ENCODE assay signal across 1 cellular context in genomic region chr2:42055573-42056514, GRCh38.
A peak's percentile ranks its signal among the peaks of the same experiment; 100 is the strongest.
TF ChIP-seq lines count a peak whose summit lies in the region.

No MANE protein-coding gene starts in this region.

TF ChIP-seq in HepG2, 621 proteins besides CTCF, POLR2A, EP300 and RAD21 (continued from another document and continues in another):
- TF ChIP-seq ARID4A (CRISPR knock-in tag; IDR thresholded peaks at IDR 0.05; ENCODE audit: borderline replicate concordance) (peak; percentile 77; the same call in 1 of the 2 replicates), MEIS1 (CRISPR knock-in tag; IDR thresholded peaks at IDR 0.05; ENCODE audit: borderline replicate concordance) (no peak), ATRX (CRISPR knock-in tag; IDR thresholded peaks at IDR 0.05; ENCODE audit: borderline replicate concordance) (no peak), ZBTB43 (CRISPR knock-in tag; conservative IDR thresholded peaks at IDR 0.05) (peak; percentile 76), PCBP1 (IDR thresholded peaks at IDR 0.05; ENCODE audit: borderline replicate concordance, low read depth, low read length) (no peak), CREB3 (CRISPR knock-in tag; IDR thresholded peaks at IDR 0.05) (no peak), BCL6 (CRISPR knock-in tag; IDR thresholded peaks at IDR 0.05) (peak; percentile 78), NRL (CRISPR knock-in tag; IDR thresholded peaks at IDR 0.05; ENCODE audit: borderline replicate concordance) (peak; percentile 64; the same call in 1 of the 2 replicates), KLF16 (CRISPR knock-in tag; IDR thresholded peaks at IDR 0.05) (peak in 1 of 2 experiments; percentile 88; a peak in 1 of 4 replicates), ZNF598 (CRISPR knock-in tag; IDR thresholded peaks at IDR 0.05; ENCODE audit: borderline replicate concordance) (no peak; the same call in 1 of the 2 replicates), ZNF407 (CRISPR knock-in tag; IDR thresholded peaks at IDR 0.05; ENCODE audit: not compliant biosample characterization) (no peak), PHF8 (CRISPR knock-in tag; IDR thresholded peaks at IDR 0.05) (no peak; the same call in none of the 2 replicates), NPAS2 (CRISPR knock-in tag; IDR thresholded peaks at IDR 0.05; ENCODE audit: borderline replicate concordance) (no peak), ZNF441 (CRISPR knock-in tag; IDR thresholded peaks at IDR 0.05; ENCODE audit: borderline replicate concordance) (no peak), ZFP62 (CRISPR knock-in tag; IDR thresholded peaks at IDR 0.05) (no peak), ESRRA (CRISPR knock-in tag; IDR thresholded peaks at IDR 0.05; ENCODE audit: low read depth) (no peak), FOXK1 (CRISPR knock-in tag; IDR thresholded peaks at IDR 0.05; ENCODE audit: borderline replicate concordance, low read depth) (peak; percentile 80; the same call in 1 of the 2 replicates), SRY (CRISPR knock-in tag; IDR thresholded peaks at IDR 0.05) (no peak), POLR2AphosphoS5 (IDR thresholded peaks at IDR 0.05; ENCODE audit: low read depth, low read length) (no peak), ZNF282 (IDR thresholded peaks at IDR 0.05; ENCODE audit: partially characterized antibody) (no peak), ZNF770 (CRISPR knock-in tag; IDR thresholded peaks at IDR 0.05) (peak; percentile 68; the same call in 1 of the 2 replicates), THAP9 (CRISPR knock-in tag; IDR thresholded peaks at IDR 0.05; ENCODE audit: borderline replicate concordance) (no peak; the same call in 1 of the 2 replicates), CENPBD1 (CRISPR knock-in tag; IDR thresholded peaks at IDR 0.05; ENCODE audit: borderline replicate concordance, low read depth) (no peak), MIER2 (CRISPR knock-in tag; IDR thresholded peaks at IDR 0.05) (peak; percentile 77), ZNF432 (CRISPR knock-in tag; IDR thresholded peaks at IDR 0.05; ENCODE audit: borderline replicate concordance) (no peak), CBX1 (IDR thresholded peaks at IDR 0.05; ENCODE audit: low read depth) (peak; percentile 15), ZSCAN22 (CRISPR knock-in tag; IDR thresholded peaks at IDR 0.05) (no peak), ZBTB21 (CRISPR knock-in tag; IDR thresholded peaks at IDR 0.05) (no peak), TGIF2 (CRISPR knock-in tag; IDR thresholded peaks at IDR 0.05) (peak; percentile 17; the same call in 1 of the 2 replicates), KLF11 (CRISPR knock-in tag; IDR thresholded peaks at IDR 0.05) (no peak; the same call in 1 of the 2 replicates), MTA3 (CRISPR knock-in tag; IDR thresholded peaks at IDR 0.05) (no peak), ZNF563 (CRISPR knock-in tag; IDR thresholded peaks at IDR 0.05) (no peak), GLI4 (CRISPR knock-in tag; IDR thresholded peaks at IDR 0.05; ENCODE audit: borderline replicate concordance) (no peak), GTF2F1 (IDR thresholded peaks at IDR 0.05; ENCODE audit: low read length) (no peak), HMG20B (CRISPR knock-in tag; conservative IDR thresholded peaks at IDR 0.05) (peak; percentile 100), ZBTB26 (CRISPR knock-in tag; IDR thresholded peaks at IDR 0.05; ENCODE audit: borderline replicate concordance) (no peak; the same call in 1 of the 2 replicates), HNRNPUL1 (IDR thresholded peaks at IDR 0.05; ENCODE audit: low read depth, low read length) (no peak), SATB2 (CRISPR knock-in tag; IDR thresholded peaks at IDR 0.05) (no peak), ZFP36L2 (CRISPR knock-in tag; IDR thresholded peaks at IDR 0.05) (no peak)
